In the genomic region with DNA sequence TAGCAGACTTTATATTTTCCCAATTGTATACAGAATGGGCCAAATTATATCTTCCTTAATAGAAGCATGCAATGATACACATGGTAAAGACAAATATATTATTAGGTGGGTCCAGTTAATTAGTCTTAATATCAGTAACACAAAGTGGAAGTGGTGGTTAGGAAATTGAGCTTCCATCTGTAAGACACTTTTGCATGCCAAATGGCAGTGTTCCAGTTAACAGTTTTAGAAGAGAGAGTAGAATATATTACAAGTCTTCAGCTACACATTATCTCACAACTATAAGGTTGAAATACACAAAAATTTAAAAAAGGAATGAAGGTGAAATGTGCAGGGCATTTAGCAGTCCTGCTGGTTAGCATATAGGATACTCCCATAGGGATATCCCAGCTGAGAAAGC, we compare ENCODE assay signal across 28 cellular contexts.
"Had no signal": no experiment of that assay in that cellular context is flagged by ENCODE, and none has a peak within 500 bp of the region (broad histone marks: within the 10 kb centered on the region; RNA-seq: fewer than 3 reads in every experiment).

No MANE protein-coding gene starts in this region.

- ATAC-seq: body of pancreas; effector memory CD8-positive, alpha-beta T cell; esophagus mucosa; gastrocnemius medialis; left cardiac atrium; left ventricle myocardium superior; pancreas; sciatic nerve; stimulated activated naive CD8-positive, alpha-beta T cell treated with anti-CD3 and anti-CD28 coated beads, Interleukin-15, Interleukin-2, amounts not matched to agents 100 U/mL and 50 U/mL, for 24 hours had no signal

- H3K4me1 ChIP-seq: body of pancreas, gastrocnemius medialis, pancreas, prostate gland, testis, transverse colon had no signal

- H3K27me3 ChIP-seq: body of pancreas, cardiac muscle cell, gastrocnemius medialis, hepatocyte, pancreas, testis, transverse colon had no signal

- H3K27ac ChIP-seq: body of pancreas, cardiac muscle cell, gastrocnemius medialis, hepatocyte, pancreas, prostate gland, skin epidermis, testis, transverse colon had no signal

- H3K36me3 ChIP-seq: cardiac muscle cell, gastrocnemius medialis, pancreas, prostate gland, transverse colon had no signal

- FAIRE-seq: keratinocyte, pancreas had no signal

- H3K4me3 ChIP-seq: body of pancreas, cardiac muscle cell, gastrocnemius medialis, hepatocyte, pancreas, prostate gland, skin epidermis, testis, transverse colon had no signal

- H3K79me2 ChIP-seq: hepatocyte had no signal

- H3K4me2 ChIP-seq: hepatocyte had no signal

- H2AFZ ChIP-seq: hepatocyte had no signal

- DNase-seq: activated CD4-positive, alpha-beta memory T cell treated with anti-CD3 and anti-CD28 coated beads, Interleukin-2, amount 10 ng/mL, durations not matched to agents 7 days and 5 days; activated CD4-positive, alpha-beta T cell treated with anti-CD3 and anti-CD28 coated beads, Interleukin-2, amount 10 ng/mL, durations not matched to agents 7 days and 5 days; activated CD4-positive, CD25-positive, alpha-beta regulatory T cell treated with anti-CD3 and anti-CD28 coated beads, Interleukin-2, amount 50 U/mL, for 72 hours; activated CD8-positive, alpha-beta memory T cell treated with anti-CD3 and anti-CD28 coated beads, Interleukin-2, amount 50 U/mL, for 48 hours; activated gamma-delta T cell; activated T-cell treated with anti-CD3 and anti-CD28 coated beads, Interleukin-2, amount 50 U/mL, for 24 hours; body of pancreas; cortex of kidney; effector memory CD8-positive, alpha-beta T cell; gastrocnemius medialis; left cardiac atrium; left ventricle myocardium superior; naive B cell; pancreas; retina; stimulated activated CD4-positive, alpha-beta T cell treated with anti-CD3 and anti-CD28 coated beads, Interleukin-12 subunit alpha, Interleukin-12 subunit beta, amount 100 ng/mL, for 4 hours; stimulated activated CD4-positive, alpha-beta T cell treated with anti-CD3 and anti-CD28 coated beads, Interleukin-4, amount 100 ng/mL, for 1 hour; stimulated activated naive CD8-positive, alpha-beta T cell treated with anti-CD3 and anti-CD28 coated beads, Interleukin-15, Interleukin-2, amounts not matched to agents 100 U/mL and 50 U/mL, for 24 hours; T-helper 9 cell; testis; transverse colon had no signal

- H3K9me3 ChIP-seq: body of pancreas, gastrocnemius medialis, pancreas, prostate gland, testis, transverse colon had no signal
